In genomic region chr14:105433161-105433605, GRCh38 we compare ENCODE assay signal across 2 cellular contexts.
A peak's percentile ranks its signal among the peaks of the same experiment; 100 is the strongest.
TF ChIP-seq lines count a peak whose summit lies in the region.

No MANE protein-coding gene starts in this region.

TF ChIP-seq in GM23338, 12 proteins besides CTCF, POLR2A, EP300 and RAD21:
- TF ChIP-seq JUNB (IDR thresholded peaks at IDR 0.05; ENCODE audit: unreplicated experiment): no peak
- peak; percentile 35; the same call in 1 of the 2 replicates for TF ChIP-seq POLR2AphosphoS5 (IDR thresholded peaks at IDR 0.05; ENCODE audit: low read depth)

TF ChIP-seq in K562, 482 proteins besides CTCF, POLR2A, EP300 and RAD21:
- TF ChIP-seq POLR2G (IDR thresholded peaks at IDR 0.05; ENCODE audit: low read depth, low read length): peak; percentile 66
- TF ChIP-seq ARNT (IDR thresholded peaks at IDR 0.05): no peak
- no peak for TF ChIP-seq ZNF407 (IDR thresholded peaks at IDR 0.05; ENCODE audit: low read depth)
- TF ChIP-seq NCOA2 (IDR thresholded peaks at IDR 0.05; ENCODE audit: partially characterized antibody in 2 of 2): no peak
- TF ChIP-seq RBFOX2 (IDR thresholded peaks at IDR 0.05; ENCODE audit: low read depth, low read length): 0 out of 2 replicates have a peak, but pooled peaks have one; percentile 20
- 0 out of 2 replicates have a peak, but pooled peaks have one; percentile 17 for TF ChIP-seq SUPT5H (IDR thresholded peaks at IDR 0.05)
- TF ChIP-seq MBD2 (IDR thresholded peaks at IDR 0.05; ENCODE audit: borderline replicate concordance, low read depth): no peak
- TF ChIP-seq PTTG1 (tag; IDR thresholded peaks at IDR 0.05; ENCODE audit: low read depth): no peak
TF ChIP-seq in K562: peak in this region for 3.
